1 cellular context compared by ENCODE assay signal in the genomic region with DNA sequence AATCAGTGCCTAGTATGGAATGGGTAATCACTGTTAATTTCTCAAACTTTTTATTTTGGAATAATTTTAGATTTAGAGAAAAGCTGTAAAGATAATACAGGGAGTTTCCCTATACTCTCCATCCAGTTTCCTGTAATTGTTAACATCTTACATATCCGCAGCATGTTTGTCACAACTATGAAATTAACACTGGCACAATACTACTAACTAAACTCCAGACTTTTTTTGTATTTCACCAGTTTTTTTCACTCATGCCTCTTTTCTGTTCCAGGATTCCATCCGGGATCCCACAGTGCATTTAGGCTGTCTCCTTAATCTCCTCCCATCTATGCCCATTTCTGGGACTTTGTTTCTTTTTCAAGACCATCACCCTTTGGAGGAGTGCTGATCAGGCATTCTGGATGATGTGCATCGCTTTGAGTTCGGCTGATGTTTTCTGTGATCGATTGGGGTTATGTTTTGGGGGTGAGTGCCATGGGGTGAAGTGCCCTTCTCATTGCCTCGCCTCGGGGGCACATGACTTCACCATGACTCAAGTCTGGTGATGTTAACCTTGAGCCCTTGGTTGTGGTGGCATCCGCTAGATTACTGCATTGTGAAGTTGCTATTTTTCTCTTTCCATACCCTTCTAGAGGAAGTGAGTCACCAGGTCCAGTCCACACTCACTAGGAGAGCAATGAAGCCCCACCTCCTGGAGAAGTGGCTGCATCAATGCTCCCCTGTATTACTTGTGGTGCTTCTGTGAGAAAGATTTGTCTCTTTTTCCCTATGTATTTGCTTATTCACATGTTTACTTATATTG.
TF ChIP-seq lines count a peak whose summit lies in the region.

No MANE protein-coding gene starts in this region.

TF ChIP-seq in HCT116, 20 proteins besides CTCF, POLR2A, EP300 and RAD21 (continued from another document):
- TF ChIP-seq SP1 (IDR thresholded peaks at IDR 0.05; ENCODE audit: low read depth): peak; percentile 59; the same call in 1 of the 2 replicates
TF ChIP-seq in HCT116: peak in this region for 7.
